In the genomic region with DNA sequence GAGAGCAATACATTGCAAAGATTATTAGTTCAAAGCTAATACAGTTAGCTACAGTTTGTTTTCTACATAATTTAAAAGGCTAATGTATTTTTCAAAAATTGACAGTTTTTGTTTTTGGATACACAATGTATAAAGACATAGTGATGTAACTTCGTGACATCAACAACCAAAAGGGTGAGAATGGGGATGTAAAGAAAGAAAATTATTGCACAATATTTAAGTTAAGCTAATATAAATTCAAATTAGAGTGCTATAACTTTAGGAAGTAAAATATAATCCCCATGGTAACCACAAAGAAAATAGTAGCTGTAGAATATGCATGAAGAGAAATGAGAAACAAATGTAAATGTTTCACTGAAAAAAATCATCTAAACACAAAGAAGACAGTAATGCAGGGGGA, we compare ENCODE assay signal across 33 cellular contexts.
DNase-seq lines count a peak whose midpoint lies in the region; ATAC-seq, FAIRE-seq and TF ChIP-seq lines count a peak whose summit lies in the region.
"Had no signal": no experiment of that assay in that cellular context is flagged by ENCODE, and none has a peak within 500 bp of the region (broad histone marks: within the 10 kb centered on the region; RNA-seq: fewer than 3 reads in every experiment).

No MANE protein-coding gene starts in this region.

- no peak overlapping the region for H3K18ac ChIP-seq in IMR-90 (ENCODE audit: low read depth, low read length)

- ATAC-seq in HepG2: no peak
- no peak for ATAC-seq in right lobe of liver
- ATAC-seq in IMR-90 (ENCODE audit: low read depth): no peak
- ATAC-seq in K562: no peak
- ATAC-seq in GM21529 (IDR thresholded peaks at IDR 0.05; ENCODE audit: unreplicated experiment): no peak
- ATAC-seq: A549; CD8-positive, alpha-beta T cell had no signal

- H4K91ac ChIP-seq in IMR-90 (ENCODE audit: insufficient read depth, low read depth, low read length): no peak overlapping the region

- no peak overlapping the region for H3K14ac ChIP-seq in IMR-90 (replicated peaks; ENCODE audit: low read depth, low read length)

- H3K27me3 ChIP-seq in HepG2 (ENCODE audit: control insufficient read depth in 1 of 2, insufficient read depth in 2 of 2, low read length in 2 of 2) (no peaks in the 10 kb centered on the region), right lobe of liver (no peaks in the 10 kb centered on the region), IMR-90 (ENCODE audit: control insufficient read depth, insufficient read depth, low read length) (no peaks in the 10 kb centered on the region), K562 (ENCODE audit: control insufficient read depth in 2 of 2, insufficient read depth in 2 of 2, low read length in 2 of 2) (no peaks in the 10 kb centered on the region)
- H3K27me3 ChIP-seq: BE2C; BLaER1; BLaER1 treated with 17β-estradiol and CSF1 and Interleukin-3, amounts not matched to agents 10 nM and 100 nM had no signal

- in situ Hi-C loops in HepG2 (cut with HindIII; ENCODE audit: extremely low pct_ligation_motif_present, low pct_unique_long_range_greater_than_20kb): no loop called here
- in situ Hi-C loops in IMR-90 (cut with MboI; ENCODE audit: low sequenced_read_pairs): no loop called here
- in situ Hi-C loops in K562 (cut with MboI): no loop called here

- H2AFZ ChIP-seq in HepG2 (ENCODE audit: low read length) (no peak overlapping the region), IMR-90 (replicated peaks; ENCODE audit: low read length, poor library complexity) (no peak overlapping the region), K562 (ENCODE audit: low read depth, low read length) (no peak overlapping the region)

- no peaks in the 10 kb centered on the region for H3K4me1 ChIP-seq in HepG2 (ENCODE audit: insufficient read depth, low read length)
- H3K4me1 ChIP-seq in right lobe of liver: no peaks in the 10 kb centered on the region
- H3K4me1 ChIP-seq in IMR-90 (ENCODE audit: control insufficient read depth, insufficient read depth, low read length): no peaks in the 10 kb centered on the region
- no peaks in the 10 kb centered on the region for H3K4me1 ChIP-seq in K562 (replicated peaks in 1 of 2; ENCODE audit: control insufficient read depth in 2 of 2, insufficient read depth in 2 of 2, low read length in 2 of 2)
- H3K4me1 ChIP-seq: A549; BE2C; BLaER1; BLaER1 treated with 17β-estradiol and CSF1 and Interleukin-3, amounts not matched to agents 10 nM and 100 nM; Caco-2 had no signal

- no peak overlapping the region for H2BK15ac ChIP-seq in IMR-90 (ENCODE audit: low read depth, low read length)

- FAIRE-seq in HepG2 (lab: Jason Lieb, UNC) (no peak), K562 (lab: Jason Lieb, UNC) (no peak)
- FAIRE-seq: A204.1, A549, D721Med had no signal

- CTCF ChIA-PET in HepG2 (lab: Yijun Ruan, JAX; ENCODE audit: low intra/inter-chr PET ratio, low total read pairs) (no interaction called here), IMR-90 (lab: Yijun Ruan, JAX) (no interaction called here), K562 (lab: Yijun Ruan, JAX; ENCODE audit: low intra/inter-chr PET ratio) (interaction anchor here (0.6 kb wide), 1 partner anchor 711 kb away, joined by 3 read pairs; no protein-coding TSS in a partner anchor)

- H2BK5ac ChIP-seq in IMR-90 (ENCODE audit: low read depth, low read length, poor library complexity, severe bottlenecking): no peak overlapping the region

- dilution Hi-C loops in IMR-90 (cut with HindIII; ENCODE audit: low sequenced_read_pairs, unreplicated experiment): no loop called here

- H3K56ac ChIP-seq in IMR-90 (ENCODE audit: extremely low read depth, insufficient read depth, low read length): no peak overlapping the region

- POLR2A ChIA-PET in HepG2 (lab: Yijun Ruan, JAX) (no interaction called here), IMR-90 (lab: Charles Lee; ENCODE audit: unreplicated experiment) (no interaction called here), K562 (lab: Yijun Ruan, JAX) (no interaction called here)

- no peak overlapping the region for H2BK120ac ChIP-seq in IMR-90 (ENCODE audit: low read depth, low read length)

- H3K36me3 ChIP-seq in HepG2 (replicated peaks in 1 of 2; ENCODE audit: control insufficient read depth in 1 of 2, insufficient read depth in 2 of 2, low read length in 2 of 2): no peaks in the 10 kb centered on the region
- no peaks in the 10 kb centered on the region for H3K36me3 ChIP-seq in right lobe of liver
- H3K36me3 ChIP-seq in IMR-90 (ENCODE audit: control insufficient read depth, insufficient read depth, low read length): no peaks in the 10 kb centered on the region
- no peaks in the 10 kb centered on the region for H3K36me3 ChIP-seq in K562 (ENCODE audit: control insufficient read depth, insufficient read depth, low read length)
- H3K36me3 ChIP-seq: BE2C; BLaER1; BLaER1 treated with 17β-estradiol and CSF1 and Interleukin-3, amounts not matched to agents 10 nM and 100 nM had no signal

- H4K5ac ChIP-seq in IMR-90 (ENCODE audit: low read depth, low read length): no peak overlapping the region

- H3K27ac ChIP-seq in HepG2 (ENCODE audit: extremely low read length, insufficient read depth, low read length): no peak overlapping the region
- no peak overlapping the region for H3K27ac ChIP-seq in right lobe of liver
- H3K27ac ChIP-seq in IMR-90 (ENCODE audit: insufficient read depth, low read length): no peak overlapping the region
- no peak overlapping the region for H3K27ac ChIP-seq in K562 (ENCODE audit: extremely low read depth, low read depth, low read length)
- H3K27ac ChIP-seq: 22Rv1; A549; BLaER1; BLaER1 treated with 17β-estradiol and CSF1 and Interleukin-3, amounts not matched to agents 10 nM and 100 nM; C4-2B had no signal

- H3K9ac ChIP-seq in HepG2 (ENCODE audit: insufficient read depth, low read depth, low read length): no peak overlapping the region
- H3K9ac ChIP-seq in IMR-90 (ENCODE audit: low read depth, low read length): no peak overlapping the region
- H3K9ac ChIP-seq in K562 (ENCODE audit: insufficient read depth in 1 of 2, low read depth in 2 of 2, low read length in 2 of 2): no peak overlapping the region
- H3K9ac ChIP-seq: BLaER1; BLaER1 treated with 17β-estradiol and CSF1 and Interleukin-3, amounts not matched to agents 10 nM and 100 nM had no signal

- no peak for DNase-seq in HepG2 (ENCODE audit: low spot score)
- no peak for DNase-seq in right lobe of liver
- no peak for DNase-seq in IMR-90
- no peak for DNase-seq in K562 (ENCODE audit: extremely low read depth in 1 of 4, low spot score in 3 of 4)
- no peak for DNase-seq in D341Med (ENCODE audit: low spot score)
- DNase-seq: 8988T; ACHN; AML-193; BE2C; C1 segment of cervical spinal cord; Caco-2; Calu3; CD4-positive, alpha-beta memory T cell; CD4-positive, alpha-beta T cell; CD4-positive, CD25-positive, alpha-beta regulatory T cell; CD8-positive, alpha-beta memory T cell; CD8-positive, alpha-beta T cell; COR-L47; DMS 273 treated with DMSO at 0.1 percent for 48 hours; DMS153; DMS53; DMS79; DMS79 treated with DMSO at 0.1 percent for 48 hours; DND-41; EL had no signal

- TF ChIP-seq RAD21 in HepG2 (CRISPR knock-in tag; IDR thresholded peaks at IDR 0.05): no peak
- TF ChIP-seq RAD21 in IMR-90 (IDR thresholded peaks at IDR 0.05; ENCODE audit: low read length): no peak
- TF ChIP-seq RAD21 in K562 (CRISPR knock-in tag; conservative IDR thresholded peaks at IDR 0.05 in 1 of 2, IDR thresholded peaks at IDR 0.05 in 1 of 2): no peak

- intact Hi-C loops in HepG2 (cut with micrococcal nuclease; ENCODE audit: unreplicated experiment): no loop called here
- intact Hi-C loops in right lobe of liver (cut with DNase I): no loop called here
- intact Hi-C loops in IMR-90 (cut with micrococcal nuclease): no loop called here
- intact Hi-C loops in K562 (cut with micrococcal nuclease): no loop called here

- no peak overlapping the region for H2AK9ac ChIP-seq in IMR-90 (replicated peaks; ENCODE audit: low read depth, low read length, poor library complexity)

- H3K4ac ChIP-seq in IMR-90 (ENCODE audit: low read depth, low read length): no peak overlapping the region

- no peak overlapping the region for H2AK5ac ChIP-seq in IMR-90 (ENCODE audit: low read depth, low read length)

- no TSS peak for BruUV-seq in HepG2 (replicated peaks; lab: Mats Ljungman, UMichigan)
- no TSS peak for BruUV-seq in IMR-90 (replicated peaks; lab: Mats Ljungman, UMichigan)
- BruUV-seq in K562 (replicated peaks; lab: Mats Ljungman, UMichigan): no TSS peak

- WGBS in HepG2 (ENCODE audit: low lambda C conversion rate): 0% methylated on average over 1 of the region's 1 CpG
- 0% methylated on average over 1 of the region's 1 CpG for WGBS in right lobe of liver (ENCODE audit: insufficient coverage, low coverage, low lambda C conversion rate, missing lambda C conversion rate)
- WGBS in IMR-90 (ENCODE audit: extremely low coverage in 2 of 2, insufficient read length in 1 of 2), 2 experiments: no CpG with 5 or more reads among the region's 1 CpG
- 0% methylated on average over 1 of the region's 1 CpG for WGBS in K562 (ENCODE audit: insufficient coverage, low coverage, missing lambda C conversion rate)

- H3K9me3 ChIP-seq in HepG2 (ENCODE audit: low read length) (peaks cover 96% of the 10 kb centered on the region), right lobe of liver (no peaks in the 10 kb centered on the region), IMR-90 (ENCODE audit: control insufficient read depth, insufficient read depth, low read length) (no peaks in the 10 kb centered on the region), K562 (replicated peaks; ENCODE audit: control insufficient read depth, insufficient read depth, low read depth, low read length) (peaks cover 3% of the 10 kb centered on the region; the same call in 1 of the 2 replicates)
- H3K9me3 ChIP-seq: A549, BE2C, Caco-2 had no signal

- no peak overlapping the region for H4K8ac ChIP-seq in IMR-90 (ENCODE audit: low read depth in 2 of 2, low read length in 2 of 2)

- H3K4me2 ChIP-seq in HepG2 (ENCODE audit: low read depth, low read length) (no peak overlapping the region), IMR-90 (ENCODE audit: low read depth, low read length) (no peak overlapping the region), K562 (ENCODE audit: insufficient read depth, low read length) (no peak overlapping the region)
- H3K4me2 ChIP-seq: A549; BLaER1; BLaER1 treated with 17β-estradiol and CSF1 and Interleukin-3, amounts not matched to agents 10 nM and 100 nM had no signal

- TF ChIP-seq POLR2A in HepG2 (IDR thresholded peaks at IDR 0.05; ENCODE audit: insufficient read depth in 1 of 2, low read depth in 2 of 2, low read length in 2 of 2): no peak
- no peak for TF ChIP-seq POLR2A in right lobe of liver (IDR thresholded peaks at IDR 0.05)
- TF ChIP-seq POLR2A in IMR-90 (IDR thresholded peaks at IDR 0.05; ENCODE audit: low read depth, low read length): no peak
- TF ChIP-seq POLR2A in K562 (conservative IDR thresholded peaks at IDR 0.05): no peak

- TF ChIP-seq CTCF in HepG2 (CRISPR knock-in tag; IDR thresholded peaks at IDR 0.05) (no peak), right lobe of liver (IDR thresholded peaks at IDR 0.05) (no peak), IMR-90 (conservative IDR thresholded peaks at IDR 0.05; ENCODE audit: low read depth, low read length) (no peak), K562 (IDR thresholded peaks at IDR 0.05 in 2 of 3, conservative IDR thresholded peaks at IDR 0.05 in 1 of 3; ENCODE audit: insufficient read depth in 2 of 3, low read depth in 1 of 3, low read length in 3 of 3) (no peak)

- no peaks in the 10 kb centered on the region for H4K20me1 ChIP-seq in HepG2 (ENCODE audit: insufficient read depth, low read length)
- no peaks in the 10 kb centered on the region for H4K20me1 ChIP-seq in IMR-90 (ENCODE audit: insufficient read depth, low read length)
- H4K20me1 ChIP-seq in K562 (replicated peaks; ENCODE audit: control insufficient read depth, insufficient read depth, low read length): no peaks in the 10 kb centered on the region
- H4K20me1 ChIP-seq: BLaER1; BLaER1 treated with 17β-estradiol and CSF1 and Interleukin-3, amounts not matched to agents 10 nM and 100 nM had no signal

- H2BK20ac ChIP-seq in IMR-90 (ENCODE audit: low read depth, low read length): no peak overlapping the region

- H3K9me1 ChIP-seq in IMR-90 (ENCODE audit: insufficient read depth, low read length) (no peaks in the 10 kb centered on the region), K562 (ENCODE audit: control insufficient read depth, insufficient read depth, low read length) (no peaks in the 10 kb centered on the region)

- H3K79me2 ChIP-seq in HepG2 (ENCODE audit: insufficient read depth, low read length): no peaks in the 10 kb centered on the region
- no peaks in the 10 kb centered on the region for H3K79me2 ChIP-seq in K562 (ENCODE audit: control insufficient read depth, insufficient read depth, low read length)

- TF ChIP-seq EP300 in HepG2 (IDR thresholded peaks at IDR 0.05; ENCODE audit: low read depth in 2 of 2, low read length in 2 of 2) (no peak), HepG2 (CRISPR knock-in tag; IDR thresholded peaks at IDR 0.05; ENCODE audit: borderline replicate concordance) (no peak), K562 (IDR thresholded peaks at IDR 0.05; ENCODE audit: low read length) (no peak)

- H3K23ac ChIP-seq in IMR-90 (ENCODE audit: low read depth, low read length): no peak overlapping the region

- H3K4me3 ChIP-seq in HepG2 (replicated peaks in 1 of 3; ENCODE audit: insufficient read depth in 1 of 3, low read depth in 2 of 3, low read length in 3 of 3) (no peak overlapping the region), right lobe of liver (no peak overlapping the region), IMR-90 (ENCODE audit: insufficient read depth, low read depth, low read length) (no peak overlapping the region), K562 (no peak overlapping the region)
- H3K4me3 ChIP-seq: A549; BLaER1; BLaER1 treated with 17β-estradiol and CSF1 and Interleukin-3, amounts not matched to agents 10 nM and 100 nM had no signal

- no peaks in the 10 kb centered on the region for H3K79me1 ChIP-seq in IMR-90 (ENCODE audit: low read depth in 1 of 2, low read length in 2 of 2)
